In genomic region chr6:112400282-112400681, GRCh38 we compare ENCODE assay signal across 6 cellular contexts. TPM values are rescaled to one million over a fixed set of nuclear protein-coding genes. Genes with fewer than 3 reads are reported as not detected.
"Had no signal": no experiment of that assay in that cellular context is flagged by ENCODE, and none has a peak within 500 bp of the region (broad histone marks: within the 10 kb centered on the region; RNA-seq: fewer than 3 reads in every experiment).

No MANE protein-coding gene starts in this region.

- H3K4me3 ChIP-seq: GM23338 had no signal

- DNase-seq: H9, HCEC 1CT, IMR-90 had no signal

- H3K4me2 ChIP-seq: GM23338 had no signal

- H2AFZ ChIP-seq: GM23338 had no signal

- H3K27ac Mint-ChIP-seq: GM23338, H9 had no signal

- H3K4me3 Mint-ChIP-seq: GM23338, H9 had no signal

RNA-seq across cellular contexts. Expression of gene RFPL4B, which starts 53.2 kb away (rescaled TPM):
- total RNA-seq: GM23338, H1, H9, HT-29, IMR-90 had no signal
- polyA plus RNA-seq: GM23338, H1, IMR-90 had no signal
